Comparison of ENCODE assay signal across 1 cellular context in the genomic region with DNA sequence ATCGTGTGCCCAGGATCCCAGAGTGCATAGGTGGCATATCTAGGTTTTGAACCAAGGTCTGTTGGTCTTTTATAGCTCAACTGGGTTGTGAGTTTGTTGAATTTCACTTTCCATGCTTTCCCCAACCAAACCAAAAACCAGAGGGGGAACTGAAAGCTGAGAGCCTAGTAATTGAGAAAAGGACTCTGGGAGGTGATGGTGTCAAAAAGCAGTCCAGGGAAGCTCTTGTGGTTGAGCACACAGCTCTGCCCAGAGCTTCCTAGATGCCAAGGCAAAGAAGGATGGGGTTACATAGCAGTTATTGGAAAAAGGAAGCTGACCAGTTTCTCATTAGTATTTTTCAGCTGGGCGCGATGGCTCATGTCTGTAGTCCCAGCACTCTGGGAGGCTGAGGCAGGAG.
TF ChIP-seq lines count a peak whose summit lies in the region.

No MANE protein-coding gene starts in this region.

TF ChIP-seq in liver, 16 proteins besides CTCF, POLR2A, EP300 and RAD21:
- TF ChIP-seq FOXA1 (IDR thresholded peaks at IDR 0.05) (no peak), YY1 (IDR thresholded peaks at IDR 0.05) (no peak), EGR1 (IDR thresholded peaks at IDR 0.05; ENCODE audit: low read depth in 2 of 2) (no peak), GABPA (IDR thresholded peaks at IDR 0.05 in 1 of 2, conservative IDR thresholded peaks at IDR 0.05 in 1 of 2) (no peak), JUND (IDR thresholded peaks at IDR 0.05) (no peak), HNF4A (conservative IDR thresholded peaks at IDR 0.05) (no peak), RXRA (IDR thresholded peaks at IDR 0.05) (no peak), SP1 (IDR thresholded peaks at IDR 0.05) (no peak), TAF1 (conservative IDR thresholded peaks at IDR 0.05) (no peak), HNF4G (IDR thresholded peaks at IDR 0.05) (no peak), NR2F2 (IDR thresholded peaks at IDR 0.05) (no peak), FOXA2 (IDR thresholded peaks at IDR 0.05) (no peak)
- TF ChIP-seq, protein P1, sequence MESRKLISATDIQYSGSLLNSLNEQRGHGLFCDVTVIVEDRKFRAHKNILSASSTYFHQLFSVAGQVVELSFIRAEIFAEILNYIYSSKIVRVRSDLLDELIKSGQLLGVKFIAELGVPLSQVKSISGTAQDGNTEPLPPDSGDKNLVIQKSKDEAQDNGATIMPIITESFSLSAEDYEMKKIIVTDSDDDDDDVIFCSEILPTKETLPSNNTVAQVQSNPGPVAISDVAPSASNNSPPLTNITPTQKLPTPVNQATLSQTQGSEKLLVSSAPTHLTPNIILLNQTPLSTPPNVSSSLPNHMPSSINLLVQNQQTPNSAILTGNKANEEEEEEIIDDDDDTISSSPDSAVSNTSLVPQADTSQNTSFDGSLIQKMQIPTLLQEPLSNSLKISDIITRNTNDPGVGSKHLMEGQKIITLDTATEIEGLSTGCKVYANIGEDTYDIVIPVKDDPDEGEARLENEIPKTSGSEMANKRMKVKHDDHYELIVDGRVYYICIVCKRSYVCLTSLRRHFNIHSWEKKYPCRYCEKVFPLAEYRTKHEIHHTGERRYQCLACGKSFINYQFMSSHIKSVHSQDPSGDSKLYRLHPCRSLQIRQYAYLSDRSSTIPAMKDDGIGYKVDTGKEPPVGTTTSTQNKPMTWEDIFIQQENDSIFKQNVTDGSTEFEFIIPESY (IDR thresholded peaks at IDR 0.05) = no peak
- TF ChIP-seq, protein P2, sequence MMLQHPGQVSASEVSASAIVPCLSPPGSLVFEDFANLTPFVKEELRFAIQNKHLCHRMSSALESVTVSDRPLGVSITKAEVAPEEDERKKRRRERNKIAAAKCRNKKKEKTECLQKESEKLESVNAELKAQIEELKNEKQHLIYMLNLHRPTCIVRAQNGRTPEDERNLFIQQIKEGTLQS (IDR thresholded peaks at IDR 0.05) = no peak
- TF ChIP-seq, protein P3, sequence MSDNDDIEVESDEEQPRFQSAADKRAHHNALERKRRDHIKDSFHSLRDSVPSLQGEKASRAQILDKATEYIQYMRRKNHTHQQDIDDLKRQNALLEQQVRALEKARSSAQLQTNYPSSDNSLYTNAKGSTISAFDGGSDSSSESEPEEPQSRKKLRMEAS (IDR thresholded peaks at IDR 0.05) = no peak
- TF ChIP-seq, protein P4, sequence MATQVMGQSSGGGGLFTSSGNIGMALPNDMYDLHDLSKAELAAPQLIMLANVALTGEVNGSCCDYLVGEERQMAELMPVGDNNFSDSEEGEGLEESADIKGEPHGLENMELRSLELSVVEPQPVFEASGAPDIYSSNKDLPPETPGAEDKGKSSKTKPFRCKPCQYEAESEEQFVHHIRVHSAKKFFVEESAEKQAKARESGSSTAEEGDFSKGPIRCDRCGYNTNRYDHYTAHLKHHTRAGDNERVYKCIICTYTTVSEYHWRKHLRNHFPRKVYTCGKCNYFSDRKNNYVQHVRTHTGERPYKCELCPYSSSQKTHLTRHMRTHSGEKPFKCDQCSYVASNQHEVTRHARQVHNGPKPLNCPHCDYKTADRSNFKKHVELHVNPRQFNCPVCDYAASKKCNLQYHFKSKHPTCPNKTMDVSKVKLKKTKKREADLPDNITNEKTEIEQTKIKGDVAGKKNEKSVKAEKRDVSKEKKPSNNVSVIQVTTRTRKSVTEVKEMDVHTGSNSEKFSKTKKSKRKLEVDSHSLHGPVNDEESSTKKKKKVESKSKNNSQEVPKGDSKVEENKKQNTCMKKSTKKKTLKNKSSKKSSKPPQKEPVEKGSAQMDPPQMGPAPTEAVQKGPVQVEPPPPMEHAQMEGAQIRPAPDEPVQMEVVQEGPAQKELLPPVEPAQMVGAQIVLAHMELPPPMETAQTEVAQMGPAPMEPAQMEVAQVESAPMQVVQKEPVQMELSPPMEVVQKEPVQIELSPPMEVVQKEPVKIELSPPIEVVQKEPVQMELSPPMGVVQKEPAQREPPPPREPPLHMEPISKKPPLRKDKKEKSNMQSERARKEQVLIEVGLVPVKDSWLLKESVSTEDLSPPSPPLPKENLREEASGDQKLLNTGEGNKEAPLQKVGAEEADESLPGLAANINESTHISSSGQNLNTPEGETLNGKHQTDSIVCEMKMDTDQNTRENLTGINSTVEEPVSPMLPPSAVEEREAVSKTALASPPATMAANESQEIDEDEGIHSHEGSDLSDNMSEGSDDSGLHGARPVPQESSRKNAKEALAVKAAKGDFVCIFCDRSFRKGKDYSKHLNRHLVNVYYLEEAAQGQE (IDR thresholded peaks at IDR 0.05) = no peak
TF ChIP-seq in liver: peak in this region for 0.
